Comparison of ENCODE assay signal across 18 cellular contexts in genomic region chr10:78321500-78321899, GRCh38.
"Had no signal": no experiment of that assay in that cellular context is flagged by ENCODE, and none has a peak within 500 bp of the region (broad histone marks: within the 10 kb centered on the region; RNA-seq: fewer than 3 reads in every experiment).

No MANE protein-coding gene starts in this region.

- H3K36me3 ChIP-seq: heart left ventricle, thyroid gland had no signal

- DNase-seq: activated CD4-positive, alpha-beta memory T cell treated with anti-CD3 and anti-CD28 coated beads for 36 hours; activated CD4-positive, alpha-beta T cell treated with anti-CD3 and anti-CD28 coated beads for 48 hours; activated naive CD4-positive, alpha-beta T cell; activated naive CD8-positive, alpha-beta T cell treated with anti-CD3 and anti-CD28 coated beads, Interleukin-2, amount 10 ng/mL, durations not matched to agents 7 days and 5 days; activated T-cell treated with anti-CD3 and anti-CD28 coated beads, Interleukin-2, amount 50 U/mL, for 1 hour; amygdala; cerebellar nuclear complex; cortex of kidney; left cardiac atrium; mesendoderm; mucosa of descending colon; occipital lobe; retina; stimulated activated CD4-positive, alpha-beta T cell treated with anti-CD3 and anti-CD28 coated beads, Interleukin-2, amount 100 ng/mL, for 48 hours; stimulated activated naive CD4-positive, alpha-beta T cell treated with Interleukin-2 at 50 U/mL for 16 hours; thyroid gland had no signal

- H3K9me3 ChIP-seq: thyroid gland had no signal

- H3K4me3 ChIP-seq: heart left ventricle, mucosa of descending colon, thyroid gland had no signal

- ATAC-seq: heart left ventricle, left cardiac atrium, mucosa of descending colon had no signal

- H3K27ac ChIP-seq: epithelial cell of prostate, heart left ventricle, thyroid gland had no signal

- H3K27me3 ChIP-seq: heart left ventricle, thyroid gland had no signal
